Comparison of ENCODE assay signal across 2 cellular contexts in the genomic region with DNA sequence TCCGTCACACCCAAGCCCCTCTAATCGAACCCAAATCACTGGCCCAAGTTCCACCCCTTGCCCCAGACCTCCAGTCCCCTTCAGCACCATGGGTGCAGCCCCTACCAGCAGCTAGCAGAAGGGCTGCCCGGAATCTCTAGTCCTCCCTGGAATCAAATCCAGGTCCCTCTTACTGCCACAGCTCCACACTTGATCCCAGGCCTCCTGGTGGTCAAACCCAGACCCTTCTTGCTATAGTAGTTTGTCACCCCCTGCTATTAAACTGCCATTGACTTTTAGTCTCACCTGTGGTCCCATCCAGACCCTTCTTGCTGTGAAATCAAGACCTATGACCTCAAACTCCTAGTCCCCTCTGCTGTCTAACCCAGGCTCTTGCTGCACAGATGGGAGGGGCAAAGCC.
TF ChIP-seq lines count a peak whose summit lies in the region.

No MANE protein-coding gene starts in this region.

TF ChIP-seq in GM23338, 12 proteins besides CTCF, POLR2A, EP300 and RAD21:
- TF ChIP-seq CREB1 (CRISPR knock-in tag; IDR thresholded peaks at IDR 0.05; ENCODE audit: low read depth), result no peak
- no peak for TF ChIP-seq JUNB (IDR thresholded peaks at IDR 0.05; ENCODE audit: unreplicated experiment)
- no peak for TF ChIP-seq POLR2AphosphoS5 (IDR thresholded peaks at IDR 0.05; ENCODE audit: low read depth)
- TF ChIP-seq NANOG (IDR thresholded peaks at IDR 0.05; ENCODE audit: borderline replicate concordance), result no peak
- TF ChIP-seq, protein P1, sequence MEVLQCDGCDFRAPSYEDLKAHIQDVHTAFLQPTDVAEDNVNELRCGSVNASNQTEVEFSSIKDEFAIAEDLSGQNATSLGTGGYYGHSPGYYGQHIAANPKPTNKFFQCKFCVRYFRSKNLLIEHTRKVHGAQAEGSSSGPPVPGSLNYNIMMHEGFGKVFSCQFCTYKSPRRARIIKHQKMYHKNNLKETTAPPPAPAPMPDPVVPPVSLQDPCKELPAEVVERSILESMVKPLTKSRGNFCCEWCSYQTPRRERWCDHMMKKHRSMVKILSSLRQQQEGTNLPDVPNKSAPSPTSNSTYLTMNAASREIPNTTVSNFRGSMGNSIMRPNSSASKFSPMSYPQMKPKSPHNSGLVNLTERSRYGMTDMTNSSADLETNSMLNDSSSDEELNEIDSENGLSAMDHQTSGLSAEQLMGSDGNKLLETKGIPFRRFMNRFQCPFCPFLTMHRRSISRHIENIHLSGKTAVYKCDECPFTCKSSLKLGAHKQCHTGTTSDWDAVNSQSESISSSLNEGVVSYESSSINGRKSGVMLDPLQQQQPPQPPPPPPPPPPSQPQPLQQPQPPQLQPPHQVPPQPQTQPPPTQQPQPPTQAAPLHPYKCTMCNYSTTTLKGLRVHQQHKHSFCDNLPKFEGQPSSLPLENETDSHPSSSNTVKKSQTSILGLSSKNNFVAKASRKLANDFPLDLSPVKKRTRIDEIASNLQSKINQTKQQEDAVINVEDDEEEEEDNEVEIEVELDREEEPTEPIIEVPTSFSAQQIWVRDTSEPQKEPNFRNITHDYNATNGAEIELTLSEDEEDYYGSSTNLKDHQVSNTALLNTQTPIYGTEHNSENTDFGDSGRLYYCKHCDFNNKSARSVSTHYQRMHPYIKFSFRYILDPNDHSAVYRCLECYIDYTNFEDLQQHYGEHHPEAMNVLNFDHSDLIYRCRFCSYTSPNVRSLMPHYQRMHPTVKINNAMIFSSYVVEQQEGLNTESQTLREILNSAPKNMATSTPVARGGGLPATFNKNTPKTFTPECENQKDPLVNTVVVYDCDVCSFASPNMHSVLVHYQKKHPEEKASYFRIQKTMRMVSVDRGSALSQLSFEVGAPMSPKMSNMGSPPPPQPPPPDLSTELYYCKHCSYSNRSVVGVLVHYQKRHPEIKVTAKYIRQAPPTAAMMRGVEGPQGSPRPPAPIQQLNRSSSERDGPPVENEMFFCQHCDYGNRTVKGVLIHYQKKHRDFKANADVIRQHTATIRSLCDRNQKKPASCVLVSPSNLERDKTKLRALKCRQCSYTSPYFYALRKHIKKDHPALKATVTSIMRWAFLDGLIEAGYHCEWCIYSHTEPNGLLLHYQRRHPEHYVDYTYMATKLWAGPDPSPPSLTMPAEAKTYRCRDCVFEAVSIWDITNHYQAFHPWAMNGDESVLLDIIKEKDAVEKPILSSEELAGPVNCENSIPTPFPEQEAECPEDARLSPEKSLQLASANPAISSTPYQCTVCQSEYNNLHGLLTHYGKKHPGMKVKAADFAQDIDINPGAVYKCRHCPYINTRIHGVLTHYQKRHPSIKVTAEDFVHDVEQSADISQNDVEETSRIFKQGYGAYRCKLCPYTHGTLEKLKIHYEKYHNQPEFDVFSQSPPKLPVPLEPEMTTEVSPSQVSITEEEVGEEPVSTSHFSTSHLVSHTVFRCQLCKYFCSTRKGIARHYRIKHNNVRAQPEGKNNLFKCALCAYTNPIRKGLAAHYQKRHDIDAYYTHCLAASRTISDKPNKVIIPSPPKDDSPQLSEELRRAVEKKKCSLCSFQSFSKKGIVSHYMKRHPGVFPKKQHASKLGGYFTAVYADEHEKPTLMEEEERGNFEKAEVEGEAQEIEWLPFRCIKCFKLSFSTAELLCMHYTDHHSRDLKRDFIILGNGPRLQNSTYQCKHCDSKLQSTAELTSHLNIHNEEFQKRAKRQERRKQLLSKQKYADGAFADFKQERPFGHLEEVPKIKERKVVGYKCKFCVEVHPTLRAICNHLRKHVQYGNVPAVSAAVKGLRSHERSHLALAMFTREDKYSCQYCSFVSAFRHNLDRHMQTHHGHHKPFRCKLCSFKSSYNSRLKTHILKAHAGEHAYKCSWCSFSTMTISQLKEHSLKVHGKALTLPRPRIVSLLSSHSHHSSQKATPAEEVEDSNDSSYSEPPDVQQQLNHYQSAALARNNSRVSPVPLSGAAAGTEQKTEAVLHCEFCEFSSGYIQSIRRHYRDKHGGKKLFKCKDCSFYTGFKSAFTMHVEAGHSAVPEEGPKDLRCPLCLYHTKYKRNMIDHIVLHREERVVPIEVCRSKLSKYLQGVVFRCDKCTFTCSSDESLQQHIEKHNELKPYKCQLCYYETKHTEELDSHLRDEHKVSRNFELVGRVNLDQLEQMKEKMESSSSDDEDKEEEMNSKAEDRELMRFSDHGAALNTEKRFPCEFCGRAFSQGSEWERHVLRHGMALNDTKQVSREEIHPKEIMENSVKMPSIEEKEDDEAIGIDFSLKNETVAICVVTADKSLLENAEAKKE (CRISPR knock-in tag; IDR thresholded peaks at IDR 0.05), result no peak
- TF ChIP-seq, protein P2, sequence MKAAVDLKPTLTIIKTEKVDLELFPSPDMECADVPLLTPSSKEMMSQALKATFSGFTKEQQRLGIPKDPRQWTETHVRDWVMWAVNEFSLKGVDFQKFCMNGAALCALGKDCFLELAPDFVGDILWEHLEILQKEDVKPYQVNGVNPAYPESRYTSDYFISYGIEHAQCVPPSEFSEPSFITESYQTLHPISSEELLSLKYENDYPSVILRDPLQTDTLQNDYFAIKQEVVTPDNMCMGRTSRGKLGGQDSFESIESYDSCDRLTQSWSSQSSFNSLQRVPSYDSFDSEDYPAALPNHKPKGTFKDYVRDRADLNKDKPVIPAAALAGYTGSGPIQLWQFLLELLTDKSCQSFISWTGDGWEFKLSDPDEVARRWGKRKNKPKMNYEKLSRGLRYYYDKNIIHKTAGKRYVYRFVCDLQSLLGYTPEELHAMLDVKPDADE (IDR thresholded peaks at IDR 0.05), result no peak
- no peak for TF ChIP-seq ZNF331 (CRISPR knock-in tag; IDR thresholded peaks at IDR 0.05; ENCODE audit: low read depth)
- no peak for TF ChIP-seq STAT1 (IDR thresholded peaks at IDR 0.05; ENCODE audit: unreplicated experiment)
- TF ChIP-seq EZH2 (IDR thresholded peaks at IDR 0.05; ENCODE audit: low read depth, unreplicated experiment), result no peak

TF ChIP-seq in GM12878, 131 proteins besides CTCF, POLR2A, EP300 and RAD21:
- TF ChIP-seq SMC3 (IDR thresholded peaks at IDR 0.05; ENCODE audit: borderline replicate concordance, low read length) (peak; percentile 12; the same call in 1 of the 2 replicates), IKZF2 (IDR thresholded peaks at IDR 0.05) (no peak)
